In the genomic region with DNA sequence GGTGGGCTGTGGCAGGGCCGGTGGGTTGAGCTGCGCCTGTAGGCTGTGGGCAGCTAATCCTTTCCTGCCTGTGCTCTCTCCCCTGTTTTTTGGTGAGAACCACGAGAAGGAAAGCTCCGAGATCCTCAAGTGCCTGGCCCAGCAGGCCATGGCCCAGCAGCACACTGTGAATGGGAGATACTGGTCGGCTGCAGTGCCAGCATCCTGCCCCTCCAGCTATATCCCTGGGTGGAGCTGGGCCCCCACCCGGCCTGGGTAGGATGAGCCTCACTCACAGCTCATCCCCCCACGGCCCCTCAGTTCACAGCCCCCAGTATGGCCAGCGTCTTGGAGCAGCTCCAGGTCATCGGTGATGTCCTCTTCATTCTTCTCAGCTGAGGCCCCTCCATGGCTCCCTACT, we compare ENCODE assay signal across 20 cellular contexts.
DNase-seq lines count a peak whose midpoint lies in the region; ATAC-seq and TF ChIP-seq lines count a peak whose summit lies in the region.
"Had no signal": no experiment of that assay in that cellular context is flagged by ENCODE, and none has a peak within 500 bp of the region (broad histone marks: within the 10 kb centered on the region; RNA-seq: fewer than 3 reads in every experiment).

No MANE protein-coding gene starts in this region.

- H3K9me3 Mint-ChIP-seq in activated CD8-positive, alpha-beta T cell treated with anti-CD3 and anti-CD28 coated beads, Interleukin-2, amount 10 ng/mL, durations not matched to agents 7 days and 5 days (ENCODE audit: insufficient read depth): peaks cover 5% of the 10 kb centered on the region
- H3K9me3 Mint-ChIP-seq in activated CD8-positive, alpha-beta T cell treated with anti-CD3 and anti-CD28 coated beads for 36 hours: no peaks in the 10 kb centered on the region
- no peaks in the 10 kb centered on the region for H3K9me3 Mint-ChIP-seq in natural killer cell
- H3K9me3 Mint-ChIP-seq in natural killer cell treated with Interleukin-12 subunit alpha and Interleukin-12 subunit beta and Interleukin-15 and Interleukin-18, amount 100 ng/mL, for 72 hours: no peaks in the 10 kb centered on the region
- no peaks in the 10 kb centered on the region for H3K9me3 Mint-ChIP-seq in activated T-helper 17 cell treated with anti-CD3 and anti-CD28 coated beads, Interleukin-2, amount 50 U/mL, for 72 hours
- no peaks in the 10 kb centered on the region for H3K9me3 Mint-ChIP-seq in stimulated activated effector memory CD8-positive, alpha-beta T cell treated with anti-CD3 and anti-CD28 coated beads, Interleukin-12 subunit alpha, Interleukin-12 subunit beta, amount 100 ng/mL, for 72 hours

- DNase-seq in activated CD8-positive, alpha-beta T cell treated with anti-CD3 and anti-CD28 coated beads, Interleukin-2, amount 10 ng/mL, durations not matched to agents 7 days and 5 days: no peak
- no peak for DNase-seq in activated CD8-positive, alpha-beta T cell treated with anti-CD3 and anti-CD28 coated beads for 36 hours
- DNase-seq in natural killer cell: no peak
- no peak for DNase-seq in natural killer cell treated with Interleukin-12 subunit alpha and Interleukin-12 subunit beta and Interleukin-15 and Interleukin-18, amount 100 ng/mL, for 72 hours (ENCODE audit: low spot score)
- DNase-seq in stimulated activated effector memory CD8-positive, alpha-beta T cell treated with anti-CD3 and anti-CD28 coated beads, Interleukin-12 subunit alpha, Interleukin-12 subunit beta, amount 100 ng/mL, for 72 hours (ENCODE audit: low spot score in 2 of 2): no peak
- DNase-seq in GF-D8 (lab: John Stamatoyannopoulos, UW): no peak
- DNase-seq: 8988T, ACHN, BE2C, DMS53, MG63, NCI-H2029, NCI-H446, NCI-H524 treated with DMSO at 0.1 percent for 48 hours, NCI-H774, SK-N-SH had no signal

- POLR2A ChIA-PET in activated CD8-positive, alpha-beta T cell treated with anti-CD3 and anti-CD28 coated beads, Interleukin-2, amount 10 ng/mL, durations not matched to agents 7 days and 5 days (lab: Charles Lee): interaction anchor here (2.0 kb wide), 1 partner anchor 164 kb away, joined by 7 read pairs; a partner anchor contains a TSS
- POLR2A ChIA-PET in activated CD8-positive, alpha-beta T cell treated with anti-CD3 and anti-CD28 coated beads for 36 hours (lab: Charles Lee): interaction anchor here (1.0 to 7.8 kb wide), 4 partner anchors 8 to 494 kb away, joined by 3 to 151 read pairs (median 7); a partner anchor contains a TSS

- no peak for ATAC-seq in activated CD8-positive, alpha-beta T cell treated with anti-CD3 and anti-CD28 coated beads, Interleukin-2, amount 10 ng/mL, durations not matched to agents 7 days and 5 days
- ATAC-seq in activated CD8-positive, alpha-beta T cell treated with anti-CD3 and anti-CD28 coated beads for 36 hours: no peak
- ATAC-seq in natural killer cell: no peak
- ATAC-seq in natural killer cell treated with Interleukin-12 subunit alpha and Interleukin-12 subunit beta and Interleukin-15 and Interleukin-18, amount 100 ng/mL, for 72 hours: no peak
- no peak for ATAC-seq in activated T-helper 17 cell treated with anti-CD3 and anti-CD28 coated beads, Interleukin-2, amount 50 U/mL, for 72 hours (replicated peaks)
- ATAC-seq in stimulated activated effector memory CD8-positive, alpha-beta T cell treated with anti-CD3 and anti-CD28 coated beads, Interleukin-12 subunit alpha, Interleukin-12 subunit beta, amount 100 ng/mL, for 72 hours: no peak
- ATAC-seq in GM18511 (IDR thresholded peaks at IDR 0.05; ENCODE audit: unreplicated experiment): no peak
- ATAC-seq: K562 had no signal

- peaks cover 61% of the 10 kb centered on the region for H3K36me3 Mint-ChIP-seq in activated CD8-positive, alpha-beta T cell treated with anti-CD3 and anti-CD28 coated beads, Interleukin-2, amount 10 ng/mL, durations not matched to agents 7 days and 5 days (ENCODE audit: low read depth)
- H3K36me3 Mint-ChIP-seq in activated CD8-positive, alpha-beta T cell treated with anti-CD3 and anti-CD28 coated beads for 36 hours (ENCODE audit: low read depth): peaks cover 41% of the 10 kb centered on the region
- H3K36me3 Mint-ChIP-seq in natural killer cell: no peaks in the 10 kb centered on the region
- peaks cover 11% of the 10 kb centered on the region for H3K36me3 Mint-ChIP-seq in natural killer cell treated with Interleukin-12 subunit alpha and Interleukin-12 subunit beta and Interleukin-15 and Interleukin-18, amount 100 ng/mL, for 72 hours
- H3K36me3 Mint-ChIP-seq in activated T-helper 17 cell treated with anti-CD3 and anti-CD28 coated beads, Interleukin-2, amount 50 U/mL, for 72 hours (ENCODE audit: low read depth): peaks cover 73% of the 10 kb centered on the region
- H3K36me3 Mint-ChIP-seq in stimulated activated effector memory CD8-positive, alpha-beta T cell treated with anti-CD3 and anti-CD28 coated beads, Interleukin-12 subunit alpha, Interleukin-12 subunit beta, amount 100 ng/mL, for 72 hours: peaks cover 73% of the 10 kb centered on the region

- no peaks in the 10 kb centered on the region for H3K27me3 Mint-ChIP-seq in activated CD8-positive, alpha-beta T cell treated with anti-CD3 and anti-CD28 coated beads, Interleukin-2, amount 10 ng/mL, durations not matched to agents 7 days and 5 days (ENCODE audit: low read depth)
- H3K27me3 Mint-ChIP-seq in activated CD8-positive, alpha-beta T cell treated with anti-CD3 and anti-CD28 coated beads for 36 hours: no peaks in the 10 kb centered on the region
- H3K27me3 Mint-ChIP-seq in natural killer cell (ENCODE audit: low read depth in 2 of 2): no peaks in the 10 kb centered on the region
- no peaks in the 10 kb centered on the region for H3K27me3 Mint-ChIP-seq in natural killer cell treated with Interleukin-12 subunit alpha and Interleukin-12 subunit beta and Interleukin-15 and Interleukin-18, amount 100 ng/mL, for 72 hours
- no peaks in the 10 kb centered on the region for H3K27me3 Mint-ChIP-seq in activated T-helper 17 cell treated with anti-CD3 and anti-CD28 coated beads, Interleukin-2, amount 50 U/mL, for 72 hours

- peaks cover 44% of the 10 kb centered on the region for H3K4me1 Mint-ChIP-seq in activated CD8-positive, alpha-beta T cell treated with anti-CD3 and anti-CD28 coated beads, Interleukin-2, amount 10 ng/mL, durations not matched to agents 7 days and 5 days (ENCODE audit: low read depth)
- peaks cover 26% of the 10 kb centered on the region for H3K4me1 Mint-ChIP-seq in activated CD8-positive, alpha-beta T cell treated with anti-CD3 and anti-CD28 coated beads for 36 hours (ENCODE audit: low read depth)
- H3K4me1 Mint-ChIP-seq in natural killer cell: peaks cover 18 to 30% of the 10 kb centered on the region in 2 donors
- peaks cover 18 to 30% of the 10 kb centered on the region in 2 donors for H3K4me1 Mint-ChIP-seq in natural killer cell treated with Interleukin-12 subunit alpha and Interleukin-12 subunit beta and Interleukin-15 and Interleukin-18, amount 100 ng/mL, for 72 hours (ENCODE audit: low read depth in 2 of 2)
- peaks cover 17% of the 10 kb centered on the region for H3K4me1 Mint-ChIP-seq in activated T-helper 17 cell treated with anti-CD3 and anti-CD28 coated beads, Interleukin-2, amount 50 U/mL, for 72 hours
- H3K4me1 Mint-ChIP-seq in stimulated activated effector memory CD8-positive, alpha-beta T cell treated with anti-CD3 and anti-CD28 coated beads, Interleukin-12 subunit alpha, Interleukin-12 subunit beta, amount 100 ng/mL, for 72 hours: peaks cover 45% of the 10 kb centered on the region

- intact Hi-C loops in activated CD8-positive, alpha-beta T cell treated with anti-CD3 and anti-CD28 coated beads for 36 hours (cut with micrococcal nuclease): no loop called here
- intact Hi-C loops in natural killer cell (cut with micrococcal nuclease): no loop called here

- CTCF ChIA-PET in activated CD8-positive, alpha-beta T cell treated with anti-CD3 and anti-CD28 coated beads, Interleukin-2, amount 10 ng/mL, durations not matched to agents 7 days and 5 days (lab: Charles Lee): no interaction called here
- CTCF ChIA-PET in activated CD8-positive, alpha-beta T cell treated with anti-CD3 and anti-CD28 coated beads for 36 hours (lab: Charles Lee): interaction anchor here (0.9 to 1.7 kb wide), 3 partner anchors 13 to 160 kb away, joined by 3 to 4 read pairs (median 4); no protein-coding TSS in a partner anchor

- H3K27ac Mint-ChIP-seq in activated CD8-positive, alpha-beta T cell treated with anti-CD3 and anti-CD28 coated beads, Interleukin-2, amount 10 ng/mL, durations not matched to agents 7 days and 5 days: peak overlapping the region; percentile 44
- no peak overlapping the region for H3K27ac Mint-ChIP-seq in activated CD8-positive, alpha-beta T cell treated with anti-CD3 and anti-CD28 coated beads for 36 hours
- H3K27ac Mint-ChIP-seq in natural killer cell: peak overlapping the region; percentile 37 to 39
- H3K27ac Mint-ChIP-seq in natural killer cell treated with Interleukin-12 subunit alpha and Interleukin-12 subunit beta and Interleukin-15 and Interleukin-18, amount 100 ng/mL, for 72 hours: peak overlapping the region in 1 of 2 donors; percentile 20
- H3K27ac Mint-ChIP-seq in activated T-helper 17 cell treated with anti-CD3 and anti-CD28 coated beads, Interleukin-2, amount 50 U/mL, for 72 hours: peak overlapping the region; percentile 35
- peak overlapping the region; percentile 15 for H3K27ac Mint-ChIP-seq in stimulated activated effector memory CD8-positive, alpha-beta T cell treated with anti-CD3 and anti-CD28 coated beads, Interleukin-12 subunit alpha, Interleukin-12 subunit beta, amount 100 ng/mL, for 72 hours
- H3K27ac Mint-ChIP-seq: CD14-positive monocyte had no signal

- H3K4me3 Mint-ChIP-seq in activated CD8-positive, alpha-beta T cell treated with anti-CD3 and anti-CD28 coated beads, Interleukin-2, amount 10 ng/mL, durations not matched to agents 7 days and 5 days: no peak overlapping the region
- H3K4me3 Mint-ChIP-seq in activated CD8-positive, alpha-beta T cell treated with anti-CD3 and anti-CD28 coated beads for 36 hours: no peak overlapping the region
- H3K4me3 Mint-ChIP-seq in natural killer cell: no peak overlapping the region
- H3K4me3 Mint-ChIP-seq in natural killer cell treated with Interleukin-12 subunit alpha and Interleukin-12 subunit beta and Interleukin-15 and Interleukin-18, amount 100 ng/mL, for 72 hours: no peak overlapping the region
- H3K4me3 Mint-ChIP-seq in activated T-helper 17 cell treated with anti-CD3 and anti-CD28 coated beads, Interleukin-2, amount 50 U/mL, for 72 hours: no peak overlapping the region
- no peak overlapping the region for H3K4me3 Mint-ChIP-seq in stimulated activated effector memory CD8-positive, alpha-beta T cell treated with anti-CD3 and anti-CD28 coated beads, Interleukin-12 subunit alpha, Interleukin-12 subunit beta, amount 100 ng/mL, for 72 hours
- H3K4me3 Mint-ChIP-seq: CD14-positive monocyte had no signal

- no peak for TF ChIP-seq CTCF in activated CD8-positive, alpha-beta T cell treated with anti-CD3 and anti-CD28 coated beads for 36 hours (IDR thresholded peaks at IDR 0.05)
- no peak for TF ChIP-seq CTCF in natural killer cell (IDR thresholded peaks at IDR 0.05)
